Comparison of ENCODE assay signal across 1 cellular context in the genomic region with DNA sequence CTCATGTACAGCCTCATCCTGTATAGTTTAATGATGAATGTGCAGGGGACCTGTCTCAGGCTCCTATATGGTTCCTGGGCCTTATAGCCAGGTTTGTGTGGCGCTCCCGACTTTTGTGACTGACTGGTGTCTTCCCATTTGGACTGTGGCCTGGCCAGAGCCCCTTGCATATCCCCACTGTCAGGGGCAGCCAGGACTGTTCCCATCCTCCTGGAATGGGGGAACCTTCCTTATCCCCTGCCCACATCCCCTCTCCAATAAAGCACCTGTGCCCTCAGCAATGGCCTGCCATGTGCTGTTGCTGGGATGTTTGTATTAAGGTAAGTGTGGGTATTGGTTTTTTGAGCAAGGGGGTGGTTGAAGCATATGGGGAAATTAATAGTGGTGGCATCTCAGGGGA.
TF ChIP-seq lines count a peak whose summit lies in the region.

No MANE protein-coding gene starts in this region.

TF ChIP-seq in HepG2, 621 proteins besides CTCF, POLR2A, EP300 and RAD21:
- TF ChIP-seq HMGA1 (CRISPR knock-in tag; conservative IDR thresholded peaks at IDR 0.05) (no peak), SYNCRIP (IDR thresholded peaks at IDR 0.05; ENCODE audit: insufficient read depth, low read depth, low read length) (no peak), KAT2B (IDR thresholded peaks at IDR 0.05; ENCODE audit: borderline replicate concordance, low read depth, low read length) (no peak), ZNF121 (CRISPR knock-in tag; IDR thresholded peaks at IDR 0.05) (no peak), CENPT (CRISPR knock-in tag; IDR thresholded peaks at IDR 0.05; ENCODE audit: low read depth) (no peak), FLYWCH1 (CRISPR knock-in tag; IDR thresholded peaks at IDR 0.05) (no peak), ZNF274 (CRISPR knock-in tag; IDR thresholded peaks at IDR 0.05) (no peak), RFX3 (CRISPR knock-in tag; IDR thresholded peaks at IDR 0.05) (no peak), NR3C1 (CRISPR knock-in tag; IDR thresholded peaks at IDR 0.05) (no peak), ZNF451 (CRISPR knock-in tag; IDR thresholded peaks at IDR 0.05) (no peak), ARID2 (CRISPR knock-in tag; IDR thresholded peaks at IDR 0.05; ENCODE audit: borderline replicate concordance) (no peak)
TF ChIP-seq in HepG2: peak in this region for 0.
